19 cellular contexts compared by ENCODE assay signal in genomic region chr3:48514431-48515227, GRCh38. TPM values are rescaled to one million over a fixed set of nuclear protein-coding genes. Genes with fewer than 3 reads are reported as not detected.
DNase-seq lines count a peak whose midpoint lies in the region; ATAC-seq and TF ChIP-seq lines count a peak whose summit lies in the region.
"Had no signal": no experiment of that assay in that cellular context is flagged by ENCODE, and none has a peak within 500 bp of the region (broad histone marks: within the 10 kb centered on the region; RNA-seq: fewer than 3 reads in every experiment).

No MANE protein-coding gene starts in this region.

- CTCF ChIA-PET in activated CD4-positive, alpha-beta T cell treated with anti-CD3 and anti-CD28 coated beads for 36 hours (lab: Charles Lee) = interaction anchor here (0.6 to 1.4 kb wide), 6 partner anchors 19 to 149 kb away, joined by 3 to 4 read pairs (median 3); no protein-coding TSS in a partner anchor
- CTCF ChIA-PET in activated CD8-positive, alpha-beta T cell treated with anti-CD3 and anti-CD28 coated beads for 36 hours (lab: Charles Lee) = interaction anchor here (0.9 to 1.3 kb wide), 5 partner anchors 9 to 114 kb away, joined by 3 to 5 read pairs (median 4); no protein-coding TSS in a partner anchor

- H3K36me3 ChIP-seq in hepatocyte (replicated peaks; ENCODE audit: insufficient read depth, low read depth) = no peaks in the 10 kb centered on the region
- H3K36me3 ChIP-seq: brain microvascular endothelial cell, HAP-1, heart left ventricle had no signal

- H3K9me3 ChIP-seq in hepatocyte (ENCODE audit: low read depth) = no peaks in the 10 kb centered on the region
- H3K9me3 ChIP-seq: esophagus squamous epithelium, HAP-1, heart left ventricle had no signal

- peaks cover 62% of the 10 kb centered on the region for H3K4me1 Mint-ChIP-seq in activated CD4-positive, alpha-beta T cell treated with anti-CD3 and anti-CD28 coated beads for 36 hours
- H3K4me1 Mint-ChIP-seq in activated CD8-positive, alpha-beta T cell treated with anti-CD3 and anti-CD28 coated beads for 36 hours (ENCODE audit: low read depth) = peaks cover 44% of the 10 kb centered on the region

- H3K27ac ChIP-seq in hepatocyte = no peak overlapping the region
- H3K27ac ChIP-seq: 22Rv1, brain microvascular endothelial cell, esophagus squamous epithelium, heart left ventricle had no signal

- peak; percentile 48 for ATAC-seq in activated CD4-positive, alpha-beta T cell treated with anti-CD3 and anti-CD28 coated beads for 36 hours
- peak; percentile 37 for ATAC-seq in activated CD8-positive, alpha-beta T cell treated with anti-CD3 and anti-CD28 coated beads for 36 hours
- ATAC-seq: heart left ventricle had no signal

- POLR2A ChIA-PET in activated CD4-positive, alpha-beta T cell treated with anti-CD3 and anti-CD28 coated beads for 36 hours (lab: Charles Lee) = interaction anchor here (1.1 to 1.3 kb wide), 2 partner anchors 9 to 41 kb away, joined by 3 to 4 read pairs; no protein-coding TSS in a partner anchor
- POLR2A ChIA-PET in activated CD8-positive, alpha-beta T cell treated with anti-CD3 and anti-CD28 coated beads for 36 hours (lab: Charles Lee) = interaction anchor here (0.6 to 1.5 kb wide), 2 partner anchors 11 to 34 kb away, joined by 3 to 8 read pairs; no protein-coding TSS in a partner anchor

- no peak overlapping the region for H2AFZ ChIP-seq in hepatocyte

- no peaks in the 10 kb centered on the region for H3K9me2 ChIP-seq in hepatocyte (replicated peaks; ENCODE audit: insufficient read depth)

- no peaks in the 10 kb centered on the region for H3K27me3 Mint-ChIP-seq in activated CD4-positive, alpha-beta T cell treated with anti-CD3 and anti-CD28 coated beads for 36 hours
- no peaks in the 10 kb centered on the region for H3K27me3 Mint-ChIP-seq in activated CD8-positive, alpha-beta T cell treated with anti-CD3 and anti-CD28 coated beads for 36 hours
- H3K27me3 Mint-ChIP-seq: activated B cell treated with CpG ODN at 0.5 μM for 24 hours, type B pancreatic cell had no signal

- H3K4me2 ChIP-seq in hepatocyte = no peak overlapping the region

- TF ChIP-seq CTCF in GM13976 (IDR thresholded peaks at IDR 0.05; ENCODE audit: borderline replicate concordance, control extremely low read depth, extremely low read depth, insufficient read depth, missing control alignments) = no peak
- no peak for TF ChIP-seq CTCF in activated CD8-positive, alpha-beta T cell treated with anti-CD3 and anti-CD28 coated beads for 36 hours (IDR thresholded peaks at IDR 0.05)
- TF ChIP-seq CTCF in hepatocyte (IDR thresholded peaks at IDR 0.05; ENCODE audit: poor library complexity) = no peak

- no peaks in the 10 kb centered on the region for H3K27me3 ChIP-seq in hepatocyte
- H3K27me3 ChIP-seq: brain microvascular endothelial cell, esophagus squamous epithelium, heart left ventricle had no signal

- no peak overlapping the region for H3K4me3 ChIP-seq in hepatocyte
- H3K4me3 ChIP-seq: esophagus squamous epithelium, HAP-1, heart left ventricle had no signal

- peak; percentile 39 for DNase-seq in activated CD4-positive, alpha-beta T cell treated with anti-CD3 and anti-CD28 coated beads for 36 hours
- no peak for DNase-seq in activated CD4-positive, alpha-beta T cell treated with anti-CD3 and anti-CD28 coated beads for 4 hours
- DNase-seq in GM13976 (ENCODE audit: low spot score) (peak; percentile 31), islet precursor cell (peak; percentile 57), hippocampal formation (lab: John Stamatoyannopoulos, UW) (no peak), NCI-H446 treated with DMSO at 0.1 percent for 48 hours (lab: John Stamatoyannopoulos, UW) (no peak), hepatocyte (ENCODE audit: low spot score) (no peak)
- peak; percentile 46 for DNase-seq in activated CD8-positive, alpha-beta T cell treated with anti-CD3 and anti-CD28 coated beads for 36 hours
- DNase-seq: activated B cell treated with CpG ODN at 0.5 μM for 24 hours; activated gamma-delta T cell; brain microvascular endothelial cell; esophagus squamous epithelium; heart left ventricle; kidney glomerular epithelial cell; NCI-H82; stimulated activated CD4-positive, alpha-beta T cell treated with anti-CD3 and anti-CD28 coated beads, Interleukin-4, amount 100 ng/mL, for 4 hours had no signal

- no peaks in the 10 kb centered on the region for H3K79me2 ChIP-seq in hepatocyte

- intact Hi-C loops in activated CD4-positive, alpha-beta T cell treated with anti-CD3 and anti-CD28 coated beads for 36 hours (cut with DNase I, micrococcal nuclease) = no loop called here
- intact Hi-C loops in activated CD8-positive, alpha-beta T cell treated with anti-CD3 and anti-CD28 coated beads for 36 hours (cut with micrococcal nuclease) = loop anchor here (5.0 kb wide), 1 partner anchor 33 kb away; no protein-coding TSS in a partner anchor

- in situ Hi-C loops in GM13976 (cut with MboI; ENCODE audit: low sequenced_read_pairs, unreplicated experiment) = no loop called here

- WGBS in hepatocyte (ENCODE audit: low lambda C conversion rate, missing lambda C conversion rate) = 79% methylated on average over 8 of the region's 8 CpGs

- H3K36me3 Mint-ChIP-seq in activated CD4-positive, alpha-beta T cell treated with anti-CD3 and anti-CD28 coated beads for 36 hours (ENCODE audit: low read depth) = peaks cover 2% of the 10 kb centered on the region
- no peaks in the 10 kb centered on the region for H3K36me3 Mint-ChIP-seq in activated CD8-positive, alpha-beta T cell treated with anti-CD3 and anti-CD28 coated beads for 36 hours (ENCODE audit: low read depth)
- H3K36me3 Mint-ChIP-seq: type B pancreatic cell had no signal

- H4K20me1 ChIP-seq in hepatocyte (ENCODE audit: insufficient read depth, poor library complexity, severe bottlenecking) = no peaks in the 10 kb centered on the region

- no peak overlapping the region for H3K27ac Mint-ChIP-seq in activated CD4-positive, alpha-beta T cell treated with anti-CD3 and anti-CD28 coated beads for 36 hours
- no peak overlapping the region for H3K27ac Mint-ChIP-seq in activated CD8-positive, alpha-beta T cell treated with anti-CD3 and anti-CD28 coated beads for 36 hours
- H3K27ac Mint-ChIP-seq: activated B cell treated with CpG ODN at 0.5 μM for 24 hours, type B pancreatic cell had no signal

- no peaks in the 10 kb centered on the region for H3K9me3 Mint-ChIP-seq in activated CD4-positive, alpha-beta T cell treated with anti-CD3 and anti-CD28 coated beads for 36 hours (ENCODE audit: low read depth)
- H3K9me3 Mint-ChIP-seq in activated CD8-positive, alpha-beta T cell treated with anti-CD3 and anti-CD28 coated beads for 36 hours = no peaks in the 10 kb centered on the region
- H3K9me3 Mint-ChIP-seq: activated B cell treated with CpG ODN at 0.5 μM for 24 hours, type B pancreatic cell had no signal

- H3K4me3 Mint-ChIP-seq in activated CD4-positive, alpha-beta T cell treated with anti-CD3 and anti-CD28 coated beads for 36 hours = no peak overlapping the region
- H3K4me3 Mint-ChIP-seq in activated CD8-positive, alpha-beta T cell treated with anti-CD3 and anti-CD28 coated beads for 36 hours = no peak overlapping the region
- H3K4me3 Mint-ChIP-seq: activated B cell treated with CpG ODN at 0.5 μM for 24 hours, type B pancreatic cell had no signal

- H3K4me1 ChIP-seq in hepatocyte (ENCODE audit: insufficient read depth) = no peaks in the 10 kb centered on the region
- H3K4me1 ChIP-seq: esophagus squamous epithelium, HAP-1 had no signal

RNA-seq across cellular contexts. Expression of gene SHISA5, which starts 10.7 kb away (rescaled TPM):
- total RNA-seq in activated CD4-positive, alpha-beta T cell treated with anti-CD3 and anti-CD28 coated beads for 36 hours = 10 to 100 TPM; 52.9 to 68.8 TPM
- total RNA-seq in activated CD8-positive, alpha-beta T cell treated with anti-CD3 and anti-CD28 coated beads for 36 hours = 10 to 100 TPM; 65.9 to 71.4 TPM
- total RNA-seq in hepatocyte = 172 and 192 TPM in 2 replicates
- polyA plus RNA-seq in hepatocyte = 369 TPM in 2 replicates

RNA-seq across cellular contexts. Expression of gene PFKFB4, which starts 42.0 kb away (rescaled TPM):
- total RNA-seq in activated CD4-positive, alpha-beta T cell treated with anti-CD3 and anti-CD28 coated beads for 36 hours = 10 to 100 TPM; 58.4 to 63.7 TPM
- 10 to 100 TPM; 90.8 to 94.0 TPM for total RNA-seq in activated CD8-positive, alpha-beta T cell treated with anti-CD3 and anti-CD28 coated beads for 36 hours
- 12.0 and 14.1 TPM in 2 replicates for total RNA-seq in hepatocyte
- 8.2 and 9.5 TPM in 2 replicates for polyA plus RNA-seq in hepatocyte

RNA-seq across cellular contexts. Expression of gene UCN2, which starts 49.0 kb away (rescaled TPM):
- not detected for total RNA-seq in activated CD4-positive, alpha-beta T cell treated with anti-CD3 and anti-CD28 coated beads for 36 hours
- not detected for total RNA-seq in activated CD8-positive, alpha-beta T cell treated with anti-CD3 and anti-CD28 coated beads for 36 hours
- total RNA-seq in hepatocyte = 0.08 and 0.30 TPM in 2 replicates
- 1.1 and 1.5 TPM in 2 replicates for polyA plus RNA-seq in hepatocyte
- total RNA-seq: activated B cell treated with CpG ODN at 0.5 μM for 24 hours had no signal

Comparison
In these comparisons a context has a peak if more than half of its experiments do, and no peak if none do; other contexts are left out.
1. DNase-seq: peak in activated CD4-positive, alpha-beta T cell treated with anti-CD3 and anti-CD28 coated beads for 36 hours (single experiment), GM13976 (single experiment), activated CD8-positive, alpha-beta T cell treated with anti-CD3 and anti-CD28 coated beads for 36 hours (single experiment) and islet precursor cell (single experiment); none in activated CD4-positive, alpha-beta T cell treated with anti-CD3 and anti-CD28 coated beads for 4 hours (0 of 2), hippocampal formation (0 of 2), NCI-H446 treated with DMSO at 0.1 percent for 48 hours (single experiment) and hepatocyte (single experiment).